ENCODE assay signal across 26 cellular contexts in the genomic region with DNA sequence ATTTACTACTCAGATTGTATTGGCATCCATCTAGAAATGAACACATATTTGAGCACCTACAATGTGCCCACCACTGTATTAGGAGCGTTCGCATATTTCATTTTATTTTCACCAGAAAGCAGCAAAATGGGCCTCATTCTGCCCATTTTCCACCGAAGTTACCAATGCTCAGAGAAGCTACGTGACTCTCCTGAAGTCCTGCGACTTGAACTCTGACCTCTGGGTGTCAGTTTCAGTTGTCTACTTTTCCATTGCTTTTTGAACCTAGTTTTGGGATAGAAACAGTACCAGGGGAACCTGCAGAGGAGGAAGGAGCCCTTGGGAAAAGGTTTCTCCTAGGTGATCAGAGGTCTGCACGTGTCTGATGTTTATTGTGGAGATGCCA.
"Had no signal": no experiment of that assay in that cellular context is flagged by ENCODE, and none has a peak within 500 bp of the region (broad histone marks: within the 10 kb centered on the region; RNA-seq: fewer than 3 reads in every experiment).

No MANE protein-coding gene starts in this region.

- H3K27me3 ChIP-seq: colonic mucosa had no signal

- H3K27ac ChIP-seq: colonic mucosa, epithelial cell of prostate, esophagus squamous epithelium, gastrocnemius medialis, heart right ventricle, left lung had no signal

- H3K4me3 ChIP-seq: colonic mucosa, esophagus squamous epithelium, gastrocnemius medialis, heart right ventricle, left lung, lung had no signal

- DNase-seq: cortex of kidney; effector CD8-positive, alpha-beta T cell; effector memory CD8-positive, alpha-beta T cell; esophagus squamous epithelium; foreskin fibroblast; foreskin melanocyte; gastrocnemius medialis; glutamatergic neuron; head of caudate nucleus; heart right ventricle; hippocampal formation; left cardiac atrium; left lung; left ventricle myocardium superior; mammary epithelial cell; midbrain had no signal

- H3K4me1 ChIP-seq: gastrocnemius medialis, left lung had no signal

- FAIRE-seq: endometrium, islet of Langerhans, keratinocyte had no signal

- H3K27ac Mint-ChIP-seq: dendritic cell treated with granulocyte-macrophage colony-stimulating factor and Interleukin-4, amounts not matched to agents 40 ng/mL and 50 ng/mL, for 4 days; effector memory CD8-positive, alpha-beta T cell; endodermal cell; memory B cell had no signal

- H3K36me3 ChIP-seq: colonic mucosa, esophagus squamous epithelium, gastrocnemius medialis, heart right ventricle, left lung had no signal

- H3K9me3 Mint-ChIP-seq: dendritic cell treated with granulocyte-macrophage colony-stimulating factor and Interleukin-4, amounts not matched to agents 40 ng/mL and 50 ng/mL, for 4 days; effector memory CD8-positive, alpha-beta T cell; memory B cell had no signal

- H3K4me3 Mint-ChIP-seq: dendritic cell treated with granulocyte-macrophage colony-stimulating factor and Interleukin-4, amounts not matched to agents 40 ng/mL and 50 ng/mL, for 4 days; effector memory CD8-positive, alpha-beta T cell; endodermal cell; memory B cell had no signal

- H3K9me3 ChIP-seq: colonic mucosa, esophagus squamous epithelium, gastrocnemius medialis, left lung had no signal

- H3K36me3 Mint-ChIP-seq: memory B cell had no signal

- ATAC-seq: effector memory CD8-positive, alpha-beta T cell; esophagus mucosa; gastrocnemius medialis; heart right ventricle; left cardiac atrium; left lung; left ventricle myocardium superior had no signal
